ENCODE assay signal across 1 cellular context in the genomic region with DNA sequence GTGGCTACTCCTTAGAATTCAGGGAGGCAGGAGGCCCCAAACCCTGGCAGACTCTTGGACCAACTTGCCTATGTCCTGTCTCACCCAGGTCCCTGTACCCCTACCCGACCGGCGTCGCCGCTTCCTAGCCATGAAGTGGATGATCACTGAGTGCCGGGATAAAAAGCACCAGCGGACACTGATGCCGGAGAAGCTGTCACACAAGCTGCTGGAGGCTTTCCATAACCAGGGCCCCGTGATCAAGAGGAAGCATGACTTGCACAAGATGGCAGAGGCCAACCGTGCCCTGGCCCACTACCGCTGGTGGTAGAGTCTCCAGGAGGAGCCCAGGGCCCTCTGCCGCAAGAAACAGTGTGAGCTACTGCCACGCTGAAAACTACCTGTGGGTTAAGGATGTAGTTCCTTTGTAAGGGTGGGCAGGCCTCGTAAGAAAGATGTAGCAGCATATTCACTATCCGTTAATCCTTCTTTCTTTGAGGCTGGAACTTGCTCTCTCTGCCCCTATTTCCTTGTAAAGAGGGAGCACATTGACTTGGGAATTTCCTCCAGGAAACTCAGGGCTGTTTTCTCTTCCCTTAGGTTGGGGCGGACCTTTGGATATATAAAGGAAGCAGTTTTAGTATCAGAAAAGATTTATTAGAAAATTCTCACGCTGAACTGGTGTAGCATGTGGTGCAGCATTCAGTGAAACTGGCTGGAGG.
A peak's percentile ranks its signal among the peaks of the same experiment; 100 is the strongest.
TF ChIP-seq lines count a peak whose summit lies in the region.

No MANE protein-coding gene starts in this region.

TF ChIP-seq in K562, 482 proteins besides CTCF, POLR2A, EP300 and RAD21:
- TF ChIP-seq SPI1 (IDR thresholded peaks at IDR 0.05; ENCODE audit: borderline replicate concordance, low read depth, low read length) (no peak), ZNF184 (CRISPR knock-in tag; IDR thresholded peaks at IDR 0.05) (no peak), ZFP36 (IDR thresholded peaks at IDR 0.05; ENCODE audit: low read depth, low read length, partially characterized antibody) (no peak), PBX2 (CRISPR knock-in tag; IDR thresholded peaks at IDR 0.05; ENCODE audit: low read depth) (no peak), PBX2 (tag; conservative IDR thresholded peaks at IDR 0.05; ENCODE audit: low read depth) (no peak), XRCC3 (IDR thresholded peaks at IDR 0.05) (no peak), CCAR2 (IDR thresholded peaks at IDR 0.05; ENCODE audit: low read depth, low read length) (no peak), POLR2G (IDR thresholded peaks at IDR 0.05; ENCODE audit: low read depth, low read length) (peak; percentile 42), RBFOX2 (IDR thresholded peaks at IDR 0.05; ENCODE audit: low read depth, low read length) (peak; percentile 38; the same call in 1 of the 2 replicates), ZNF507 (tag; conservative IDR thresholded peaks at IDR 0.05) (no peak)
